Comparison of ENCODE assay signal across 8 cellular contexts in the genomic region with DNA sequence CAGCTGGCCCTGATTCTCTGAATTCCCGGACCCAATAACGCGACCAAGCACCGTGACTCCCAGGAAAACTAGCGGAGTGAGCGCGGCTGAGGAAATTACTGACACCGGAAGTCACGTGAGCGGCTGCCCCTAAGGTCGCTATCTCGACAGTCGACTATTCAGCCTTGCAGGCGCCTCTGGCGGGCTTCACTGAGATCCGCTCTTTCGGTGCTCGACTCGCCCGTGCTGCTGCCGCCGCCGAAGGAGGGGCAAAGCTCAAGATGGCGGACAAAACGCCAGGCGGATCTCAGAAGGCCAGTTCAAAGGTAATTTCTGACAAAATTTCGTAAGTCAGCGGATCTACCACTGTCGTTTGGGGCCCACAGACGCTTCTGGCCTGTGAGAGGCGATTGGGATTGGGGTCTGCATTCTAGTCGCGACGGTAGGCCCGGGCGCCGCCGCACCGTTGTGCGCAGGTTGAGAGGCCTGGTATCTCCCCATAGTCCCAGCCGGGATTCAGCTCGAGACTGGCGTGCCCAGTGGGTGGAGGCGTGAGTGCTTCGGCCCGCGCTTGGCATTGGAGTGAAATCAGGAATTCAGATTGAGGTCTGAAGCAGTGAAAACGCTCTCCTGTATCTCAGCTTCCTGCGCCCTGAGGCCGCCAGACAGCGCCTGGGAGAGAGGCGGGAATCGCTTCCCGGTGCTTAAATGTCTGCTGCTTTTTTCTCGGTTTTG. TPM values are rescaled to one million over a fixed set of nuclear protein-coding genes. Genes with fewer than 3 reads are reported as not detected.
A peak's percentile ranks its signal among the peaks of the same experiment; 100 is the strongest.
DNase-seq lines count a peak whose midpoint lies in the region; ATAC-seq lines count a peak whose summit lies in the region.

A gene (plus strand): TSS at position 202 of the 714 bp plus-strand sequence. CDS start 59 bp downstream, at position 261.

- H3K27ac Mint-ChIP-seq in effector memory CD8-positive, alpha-beta T cell, result peak within 1 kb of the TSS; percentile 98 to 99
- H3K27ac Mint-ChIP-seq in memory B cell, result peak within 1 kb of the TSS; percentile 95

- peaks cover 3 to 5% of the 10 kb centered on the region in 2 donors for H3K27me3 Mint-ChIP-seq in effector memory CD8-positive, alpha-beta T cell
- peaks cover 1% of the 10 kb centered on the region for H3K27me3 Mint-ChIP-seq in memory B cell

- ATAC-seq in GM21360 (IDR thresholded peaks at IDR 0.05; ENCODE audit: unreplicated experiment), result peak; percentile 79
- ATAC-seq in effector memory CD8-positive, alpha-beta T cell (replicated peaks), result peak; percentile 94
- peak; percentile 90 for ATAC-seq in memory B cell (ENCODE audit: low read depth)

- H3K4me3 Mint-ChIP-seq in effector memory CD8-positive, alpha-beta T cell, result peak within 1 kb of the TSS; percentile 91 to 97
- H3K4me3 Mint-ChIP-seq in memory B cell, result peak within 1 kb of the TSS; percentile 95

- H3K9me3 Mint-ChIP-seq in effector memory CD8-positive, alpha-beta T cell, result no peaks in the 10 kb centered on the region
- no peaks in the 10 kb centered on the region for H3K9me3 Mint-ChIP-seq in memory B cell

- peaks cover 30 to 44% of the 10 kb centered on the region in 2 donors for H3K4me1 Mint-ChIP-seq in effector memory CD8-positive, alpha-beta T cell (ENCODE audit: low read depth in 2 of 2)
- peaks cover 22% of the 10 kb centered on the region for H3K4me1 Mint-ChIP-seq in memory B cell

- DNase-seq in COLO668 (lab: John Stamatoyannopoulos, UW; ENCODE audit: unreplicated experiment) (peak; percentile 93), HT1080 (ENCODE audit: low read depth) (peak; percentile 99), NOMO-1 treated with DMSO at 0.1 percent for 48 hours (lab: John Stamatoyannopoulos, UW; ENCODE audit: unreplicated experiment) (peak; percentile 99), memory B cell (ENCODE audit: low spot score in 2 of 2) (peak; percentile 81 to 84)
- peak; percentile 82 to 88 for DNase-seq in activated CD8-positive, alpha-beta memory T cell treated with anti-CD3 and anti-CD28 coated beads for 4 hours (ENCODE audit: low read depth in 2 of 2)
- peak; percentile 87 to 90 (median 87) for DNase-seq in effector memory CD8-positive, alpha-beta T cell
- DNase-seq in stimulated activated CD8-positive, alpha-beta memory T cell treated with anti-CD3 and anti-CD28 coated beads, Interleukin-12 subunit alpha, Interleukin-12 subunit beta, amount 100 ng/mL, for 24 hours (ENCODE audit: extremely low read depth), result peak; percentile 70

- peaks cover 21% of the 10 kb centered on the region for H3K36me3 Mint-ChIP-seq in effector memory CD8-positive, alpha-beta T cell (ENCODE audit: insufficient read depth)
- H3K36me3 Mint-ChIP-seq in memory B cell, result no peaks in the 10 kb centered on the region

RNA-seq across cellular contexts. Expression of the gene that starts here (rescaled TPM):
- 96.0 and 124 TPM in 2 replicates for total RNA-seq in HT1080 (2014; rRNA removed; shearing (Covaris generic))
- polyA plus RNA-seq in HT1080 (2015; cell fraction: cytosol; rRNA removed), result 67.2 and 90.0 TPM in 2 replicates
- polyA plus RNA-seq in HT1080 (2015; cell fraction: nucleus; rRNA removed), result 383 and 410 TPM in 2 replicates

Comparison
In these comparisons a context has a peak if more than half of its experiments do, and no peak if none do; other contexts are left out.
1. Peak in every context shown above with its lines: DNase-seq and ATAC-seq.